In the genomic region with DNA sequence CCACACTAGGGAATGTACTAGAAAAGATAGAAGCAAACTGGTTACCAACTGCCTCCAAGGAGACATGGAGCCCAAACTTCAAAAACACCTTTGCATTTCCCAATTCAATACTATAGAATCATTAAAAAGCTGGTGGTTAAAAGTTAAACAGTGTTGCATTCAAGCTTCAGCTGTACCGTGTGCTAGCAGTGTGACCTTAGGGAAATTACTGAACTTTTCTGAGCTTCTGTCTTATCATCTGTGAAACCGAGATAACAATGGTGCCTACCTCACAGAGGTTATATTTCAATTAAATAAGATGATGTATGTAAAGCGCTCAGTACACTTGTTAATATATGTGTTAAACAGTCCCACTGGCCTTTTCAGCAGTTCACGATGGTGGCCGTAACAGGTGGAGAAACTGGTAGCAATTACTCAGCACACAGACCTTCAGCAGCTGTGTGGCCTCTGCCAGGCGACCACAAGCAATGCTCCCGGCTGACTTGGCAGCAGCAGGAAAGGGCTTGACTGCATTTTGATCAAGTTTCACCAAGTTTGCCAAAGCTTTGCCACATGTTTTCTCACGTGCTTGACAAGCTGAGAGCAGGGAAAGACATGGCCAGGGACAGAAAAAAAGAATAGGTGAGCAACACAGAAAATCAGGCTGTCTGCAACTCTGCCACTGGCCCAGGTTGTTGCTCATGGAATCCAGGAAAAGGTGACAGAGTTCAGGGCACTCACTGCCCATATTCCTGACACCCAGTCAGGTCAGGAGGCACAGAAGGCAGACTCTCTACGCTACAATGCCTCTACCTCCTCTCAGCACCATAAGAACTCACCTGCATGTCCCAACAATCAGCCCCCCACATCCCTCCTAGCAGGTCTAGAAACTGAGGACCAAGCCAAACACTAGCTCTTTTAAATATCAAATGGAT, we compare ENCODE assay signal across 8 cellular contexts.
DNase-seq lines count a peak whose midpoint lies in the region; ATAC-seq and TF ChIP-seq lines count a peak whose summit lies in the region.
"Had no signal": no experiment of that assay in that cellular context is flagged by ENCODE, and none has a peak within 500 bp of the region (broad histone marks: within the 10 kb centered on the region; RNA-seq: fewer than 3 reads in every experiment).

No MANE protein-coding gene starts in this region.

- H3K27ac ChIP-seq in mammary epithelial cell (ENCODE audit: insufficient read depth, low read depth, low read length) (no peak overlapping the region), stomach (peak overlapping the region in 2 of 5 donors; percentile 17 to 23), right lobe of liver (no peak overlapping the region)

- 57% methylated on average over 9 of the region's 9 CpGs for WGBS in mammary epithelial cell (ENCODE audit: low coverage, missing lambda C conversion rate)
- 34 to 68% (median 42%) methylated on average over 9 of the region's 9 CpGs for WGBS in stomach, 5 donors
- whole genome bisulfite sequencing in right lobe of liver (ENCODE audit: insufficient coverage, low coverage, low lambda C conversion rate, missing lambda C conversion rate), result 59% methylated on average over 8 of the region's 9 CpGs

- H3K4me1 ChIP-seq in mammary epithelial cell (ENCODE audit: insufficient read depth, low read length), result no peaks in the 10 kb centered on the region
- peaks cover 0 to 13% (median 12%) of the 10 kb centered on the region in 4 donors for H3K4me1 ChIP-seq in stomach
- H3K4me1 ChIP-seq in right lobe of liver, result no peaks in the 10 kb centered on the region

- H3K4me3 ChIP-seq in mammary epithelial cell (replicated peaks in 1 of 3; ENCODE audit: insufficient read depth in 1 of 3, low read depth in 2 of 3, low read length in 3 of 3) (no peak overlapping the region), stomach (no peak overlapping the region), right lobe of liver (no peak overlapping the region)

- no peaks in the 10 kb centered on the region for H4K20me1 ChIP-seq in mammary epithelial cell (ENCODE audit: insufficient read depth, low read length)

- TF ChIP-seq CTCF in mammary epithelial cell (conservative IDR thresholded peaks at IDR 0.05 in 1 of 2, IDR thresholded peaks at IDR 0.05 in 1 of 2; ENCODE audit: extremely low read depth in 1 of 2, insufficient read depth in 1 of 2, low read depth in 1 of 2, low read length in 2 of 2) (no peak), stomach (IDR thresholded peaks at IDR 0.05) (no peak), right lobe of liver (IDR thresholded peaks at IDR 0.05) (no peak)

- H3K9ac ChIP-seq in mammary epithelial cell (ENCODE audit: insufficient read depth, low read length), result no peak overlapping the region

- no peak for TF ChIP-seq POLR2A in stomach (IDR thresholded peaks at IDR 0.05)
- no peak for TF ChIP-seq POLR2A in right lobe of liver (IDR thresholded peaks at IDR 0.05)

- TF ChIP-seq EP300 in stomach (IDR thresholded peaks at IDR 0.05), result no peak

- H2AFZ ChIP-seq in mammary epithelial cell (ENCODE audit: low read depth, low read length), result no peak overlapping the region

- dilution Hi-C loops in mammary epithelial cell (cut with HindIII; ENCODE audit: low sequenced_read_pairs), result no loop called here

- in situ Hi-C loops in mammary epithelial cell (cut with MboI; ENCODE audit: low sequenced_read_pairs in 2 of 2), result no loop called here

- intact Hi-C loops in mammary epithelial cell (cut with micrococcal nuclease) (no loop called here), stomach (cut with DNase I; ENCODE audit: low total_unique reads) (no loop called here), right lobe of liver (cut with DNase I) (no loop called here)

- H3K9me3 ChIP-seq in mammary epithelial cell (replicated peaks; ENCODE audit: insufficient read depth, low read length) (no peaks in the 10 kb centered on the region), stomach (peaks cover 0 to 12% (median 9%) of the 10 kb centered on the region in 4 donors), right lobe of liver (no peaks in the 10 kb centered on the region)

- BruUV-seq in mammary epithelial cell (replicated peaks; lab: Mats Ljungman, UMichigan), result no TSS peak

- CTCF ChIA-PET in mammary epithelial cell (lab: Charles Lee; ENCODE audit: low non-redundant PET), result no interaction called here

- no peak overlapping the region for H3K4me2 ChIP-seq in mammary epithelial cell (ENCODE audit: insufficient read depth, low read depth, low read length)

- DNase-seq in mammary epithelial cell (peak; percentile 24), stomach (peak; percentile 73), cerebellum (ENCODE audit: low spot score) (no peak), right lobe of liver (no peak)
- no peak for DNase-seq in central memory CD4-positive, alpha-beta T cell
- DNase-seq: activated CD8-positive, alpha-beta T cell treated with anti-CD3 and anti-CD28 coated beads, Interleukin-2, amount 10 ng/mL, durations not matched to agents 7 days and 5 days had no signal

- ATAC-seq in GM19463 (IDR thresholded peaks at IDR 0.05; ENCODE audit: unreplicated experiment) (peak; percentile 96), HG03354 (IDR thresholded peaks at IDR 0.05; ENCODE audit: poor library complexity, severe bottlenecking, unreplicated experiment) (peak; percentile 96), right lobe of liver (no peak)
- ATAC-seq: activated CD8-positive, alpha-beta T cell treated with anti-CD3 and anti-CD28 coated beads, Interleukin-2, amount 10 ng/mL, durations not matched to agents 7 days and 5 days had no signal

- H3K79me2 ChIP-seq in mammary epithelial cell (ENCODE audit: insufficient read depth, low read length), result no peaks in the 10 kb centered on the region

- H3K27me3 ChIP-seq in mammary epithelial cell (ENCODE audit: insufficient read depth, low read length), result no peaks in the 10 kb centered on the region
- no peaks in the 10 kb centered on the region for H3K27me3 ChIP-seq in stomach
- H3K27me3 ChIP-seq in right lobe of liver, result no peaks in the 10 kb centered on the region

- H3K36me3 ChIP-seq in mammary epithelial cell (ENCODE audit: insufficient read depth, low read length) (no peaks in the 10 kb centered on the region), stomach (no peaks in the 10 kb centered on the region), right lobe of liver (no peaks in the 10 kb centered on the region)

Comparison
In these comparisons a context has a peak if more than half of its experiments do, and no peak if none do; other contexts are left out.
1. ATAC-seq: peak in GM19463 (single experiment) and HG03354 (single experiment); none in right lobe of liver (0 of 4).
2. DNase-seq: peak in mammary epithelial cell (single experiment) and stomach (single experiment); none in cerebellum (single experiment), central memory CD4-positive, alpha-beta T cell (single experiment) and right lobe of liver (0 of 3).